16 cellular contexts compared by ENCODE assay signal in genomic region chr21:17467829-17468228, GRCh38. TPM values are rescaled to one million over a fixed set of nuclear protein-coding genes. Genes with fewer than 3 reads are reported as not detected.
DNase-seq lines count a peak whose midpoint lies in the region; ATAC-seq, FAIRE-seq and TF ChIP-seq lines count a peak whose summit lies in the region.
"Had no signal": no experiment of that assay in that cellular context is flagged by ENCODE, and none has a peak within 500 bp of the region (broad histone marks: within the 10 kb centered on the region; RNA-seq: fewer than 3 reads in every experiment).

No MANE protein-coding gene starts in this region.

- H3K27me3 Mint-ChIP-seq in endodermal cell (ENCODE audit: insufficient read depth) = no peaks in the 10 kb centered on the region
- no peaks in the 10 kb centered on the region for H3K27me3 Mint-ChIP-seq in activated naive CD8-positive, alpha-beta T cell treated with anti-CD3 and anti-CD28 coated beads, Interleukin-2, amount 50 U/mL, for 24 hours
- H3K27me3 Mint-ChIP-seq in CD8-positive, alpha-beta T cell (ENCODE audit: low read depth) = peaks cover 2% of the 10 kb centered on the region
- H3K27me3 Mint-ChIP-seq: CD4-positive, alpha-beta T cell; stimulated activated naive B cell treated with anti-CD40 and anti-IgM and Interleukin-4, amounts not matched to agents 10 μg/mL and 1 μg/mL and 100 μg/mL, for 72 hours had no signal

- TF ChIP-seq EP300 in A549 (IDR thresholded peaks at IDR 0.05) = no peak

- H3K9me3 ChIP-seq in A549 = no peaks in the 10 kb centered on the region
- H3K9me3 ChIP-seq in HUES64 (ENCODE audit: insufficient read depth, low read depth, low read length) = no peaks in the 10 kb centered on the region
- no peaks in the 10 kb centered on the region for H3K9me3 ChIP-seq in endodermal cell (ENCODE audit: control insufficient read depth, low read length)
- H3K9me3 ChIP-seq in mucosa of stomach (ENCODE audit: control insufficient read depth, low read length) = no peaks in the 10 kb centered on the region
- no peaks in the 10 kb centered on the region for H3K9me3 ChIP-seq in CD8-positive, alpha-beta T cell (ENCODE audit: low read length)
- H3K9me3 ChIP-seq: vagina had no signal

- H3K9me3 Mint-ChIP-seq in endodermal cell = peaks cover 1% of the 10 kb centered on the region
- no peaks in the 10 kb centered on the region for H3K9me3 Mint-ChIP-seq in activated naive CD8-positive, alpha-beta T cell treated with anti-CD3 and anti-CD28 coated beads, Interleukin-2, amount 50 U/mL, for 24 hours
- no peaks in the 10 kb centered on the region for H3K9me3 Mint-ChIP-seq in CD8-positive, alpha-beta T cell
- H3K9me3 Mint-ChIP-seq: CD4-positive, alpha-beta T cell; stimulated activated naive B cell treated with anti-CD40 and anti-IgM and Interleukin-4, amounts not matched to agents 10 μg/mL and 1 μg/mL and 100 μg/mL, for 72 hours had no signal

- H3K9ac ChIP-seq in HUES64 (ENCODE audit: low read depth, low read length) (no peak overlapping the region), endodermal cell (ENCODE audit: extremely low read depth, low read length, poor library complexity, severe bottlenecking) (peak overlapping the region; percentile 18), mucosa of stomach (ENCODE audit: low read length) (peak overlapping the region; percentile 14)

- TF ChIP-seq RAD21 in A549 (conservative IDR thresholded peaks at IDR 0.05 in 1 of 2, IDR thresholded peaks at IDR 0.05 in 1 of 2) = no peak

- FAIRE-seq in A549 (lab: Jason Lieb, UNC) = no peak
- FAIRE-seq: GM12892 had no signal

- peak overlapping the region; percentile 7 for H3K27ac Mint-ChIP-seq in endodermal cell
- H3K27ac Mint-ChIP-seq in activated naive CD8-positive, alpha-beta T cell treated with anti-CD3 and anti-CD28 coated beads, Interleukin-2, amount 50 U/mL, for 24 hours = no peak overlapping the region
- no peak overlapping the region for H3K27ac Mint-ChIP-seq in CD8-positive, alpha-beta T cell
- H3K27ac Mint-ChIP-seq: CD4-positive, alpha-beta T cell; stimulated activated naive B cell treated with anti-CD40 and anti-IgM and Interleukin-4, amounts not matched to agents 10 μg/mL and 1 μg/mL and 100 μg/mL, for 72 hours had no signal

- H3K36me3 ChIP-seq in HUES64 (ENCODE audit: insufficient read depth, low read length) (no peaks in the 10 kb centered on the region), endodermal cell (ENCODE audit: control insufficient read depth, insufficient read depth, low read length) (no peaks in the 10 kb centered on the region), mucosa of stomach (ENCODE audit: control insufficient read depth, insufficient read depth, low read length) (no peaks in the 10 kb centered on the region)
- no peaks in the 10 kb centered on the region for H3K36me3 ChIP-seq in CD8-positive, alpha-beta T cell (ENCODE audit: insufficient read depth, low read length)
- H3K36me3 ChIP-seq: vagina had no signal

- TF ChIP-seq POLR2A in A549 (IDR thresholded peaks at IDR 0.05; ENCODE audit: low read length) = no peak

- peak overlapping the region in 1 of 2 experiments; percentile 58; a peak in 2 of 6 replicates for H3K27ac ChIP-seq in A549
- no peak overlapping the region for H3K27ac ChIP-seq in HUES64 (ENCODE audit: low read depth, low read length)
- no peak overlapping the region for H3K27ac ChIP-seq in endodermal cell (ENCODE audit: low read depth, low read length)
- no peak overlapping the region for H3K27ac ChIP-seq in CD8-positive, alpha-beta T cell (ENCODE audit: low read depth, low read length)
- H3K27ac ChIP-seq: vagina had no signal

- intact Hi-C loops in CD8-positive, alpha-beta T cell (cut with DNase I, micrococcal nuclease) = no loop called here

- peaks cover 11% of the 10 kb centered on the region for H3K4me1 Mint-ChIP-seq in endodermal cell
- H3K4me1 Mint-ChIP-seq in activated naive CD8-positive, alpha-beta T cell treated with anti-CD3 and anti-CD28 coated beads, Interleukin-2, amount 50 U/mL, for 24 hours = no peaks in the 10 kb centered on the region
- H3K4me1 Mint-ChIP-seq in CD8-positive, alpha-beta T cell (ENCODE audit: low read depth) = no peaks in the 10 kb centered on the region
- H3K4me1 Mint-ChIP-seq: stimulated activated naive B cell treated with anti-CD40 and anti-IgM and Interleukin-4, amounts not matched to agents 10 μg/mL and 1 μg/mL and 100 μg/mL, for 72 hours had no signal

- DNase-seq in A549 (ENCODE audit: low read depth in 1 of 2, low spot score in 1 of 2) = no peak
- DNase-seq in endodermal cell = no peak
- no peak for DNase-seq in activated naive CD8-positive, alpha-beta T cell treated with anti-CD3 and anti-CD28 coated beads, Interleukin-2, amount 50 U/mL, for 24 hours
- no peak for DNase-seq in activated CD4-positive, alpha-beta T cell treated with anti-CD3 and anti-CD28 coated beads, Interleukin-2, amount 50 U/mL, for 48 hours
- no peak for DNase-seq in glomerular visceral epithelial cell (ENCODE audit: extremely low spot score)
- DNase-seq in CD8-positive, alpha-beta T cell = no peak
- DNase-seq: amniotic stem cell; CD4-positive, alpha-beta T cell; dorsolateral prefrontal cortex; NCI-H2081; stimulated activated naive B cell treated with anti-CD40 and anti-IgM and Interleukin-4, amounts not matched to agents 10 μg/mL and 1 μg/mL and 100 μg/mL, for 72 hours had no signal

- H3K4me1 ChIP-seq in A549 (peaks cover 20% of the 10 kb centered on the region; the same call in 2 of the 3 replicates), HUES64 (ENCODE audit: insufficient read depth, low read length) (peaks cover 10% of the 10 kb centered on the region), endodermal cell (ENCODE audit: control insufficient read depth, insufficient read depth, low read length) (no peaks in the 10 kb centered on the region), mucosa of stomach (ENCODE audit: control insufficient read depth, insufficient read depth, low read length) (peaks cover 45% of the 10 kb centered on the region)
- H3K4me1 ChIP-seq in CD8-positive, alpha-beta T cell (ENCODE audit: insufficient read depth, low read length) = no peaks in the 10 kb centered on the region

- POLR2A ChIA-PET in A549 (lab: Yijun Ruan, JAX) = no interaction called here
- POLR2A ChIA-PET in CD8-positive, alpha-beta T cell (lab: Charles Lee) = no interaction called here

- peak overlapping the region; percentile 37 for H3K4me3 Mint-ChIP-seq in endodermal cell
- H3K4me3 Mint-ChIP-seq in activated naive CD8-positive, alpha-beta T cell treated with anti-CD3 and anti-CD28 coated beads, Interleukin-2, amount 50 U/mL, for 24 hours = no peak overlapping the region
- H3K4me3 Mint-ChIP-seq in CD8-positive, alpha-beta T cell = no peak overlapping the region
- H3K4me3 Mint-ChIP-seq: CD4-positive, alpha-beta T cell; stimulated activated naive B cell treated with anti-CD40 and anti-IgM and Interleukin-4, amounts not matched to agents 10 μg/mL and 1 μg/mL and 100 μg/mL, for 72 hours had no signal

- H3K4me3 ChIP-seq in A549 = no peak overlapping the region
- peak overlapping the region; percentile 61 for H3K4me3 ChIP-seq in HUES64 (ENCODE audit: low read length)
- H3K4me3 ChIP-seq in endodermal cell (ENCODE audit: low read length) = peak overlapping the region; percentile 70
- H3K4me3 ChIP-seq in mucosa of stomach (ENCODE audit: low read length) = no peak overlapping the region
- no peak overlapping the region for H3K4me3 ChIP-seq in CD8-positive, alpha-beta T cell (ENCODE audit: low read depth, low read length)
- H3K4me3 ChIP-seq: vagina had no signal

- WGBS in A549 (ENCODE audit: missing lambda C conversion rate) = 33% methylated on average over 3 of the region's 3 CpGs
- 15% methylated on average over 3 of the region's 3 CpGs for WGBS in HUES64
- 16% methylated on average over 3 of the region's 3 CpGs; no CpG with 5 or more reads in 1 of the 2 experiments for WGBS in endodermal cell (ENCODE audit: insufficient coverage in 1 of 2, insufficient read length in 1 of 2), 2 experiments

- no peak for TF ChIP-seq CTCF in A549 (IDR thresholded peaks at IDR 0.05)
- TF ChIP-seq CTCF in endodermal cell (conservative IDR thresholded peaks at IDR 0.05) = no peak
- TF ChIP-seq CTCF in CD8-positive, alpha-beta T cell (IDR thresholded peaks at IDR 0.05) = no peak

- peak overlapping the region; percentile 76 for H3K4me2 ChIP-seq in A549

- CTCF ChIA-PET in A549 (lab: Yijun Ruan, JAX) = interaction anchor here (0.6 kb wide), 1 partner anchor 19 kb away, joined by 3 read pairs; no protein-coding TSS in a partner anchor
- CTCF ChIA-PET in CD8-positive, alpha-beta T cell (lab: Charles Lee) = no interaction called here

- no peak for ATAC-seq in A549
- no peak for ATAC-seq in activated naive CD8-positive, alpha-beta T cell treated with anti-CD3 and anti-CD28 coated beads, Interleukin-2, amount 50 U/mL, for 24 hours
- no peak for ATAC-seq in CD8-positive, alpha-beta T cell
- ATAC-seq: HCT116; stimulated activated naive B cell treated with anti-CD40 and anti-IgM and Interleukin-4, amounts not matched to agents 10 μg/mL and 1 μg/mL and 100 μg/mL, for 72 hours had no signal

- H3K27me3 ChIP-seq in HUES64 (ENCODE audit: insufficient read depth, low read length) (no peaks in the 10 kb centered on the region), endodermal cell (ENCODE audit: control insufficient read depth, insufficient read depth, low read length, poor library complexity, severe bottlenecking) (no peaks in the 10 kb centered on the region), mucosa of stomach (ENCODE audit: control insufficient read depth, insufficient read depth, low read length) (no peaks in the 10 kb centered on the region)
- no peaks in the 10 kb centered on the region for H3K27me3 ChIP-seq in CD8-positive, alpha-beta T cell (ENCODE audit: insufficient read depth, low read length)
- H3K27me3 ChIP-seq: dorsolateral prefrontal cortex, vagina had no signal

- no peaks in the 10 kb centered on the region for H3K36me3 Mint-ChIP-seq in endodermal cell (ENCODE audit: low read depth)
- H3K36me3 Mint-ChIP-seq in activated naive CD8-positive, alpha-beta T cell treated with anti-CD3 and anti-CD28 coated beads, Interleukin-2, amount 50 U/mL, for 24 hours (ENCODE audit: low read depth) = no peaks in the 10 kb centered on the region
- no peaks in the 10 kb centered on the region for H3K36me3 Mint-ChIP-seq in CD8-positive, alpha-beta T cell
- H3K36me3 Mint-ChIP-seq: stimulated activated naive B cell treated with anti-CD40 and anti-IgM and Interleukin-4, amounts not matched to agents 10 μg/mL and 1 μg/mL and 100 μg/mL, for 72 hours had no signal

TF ChIP-seq in A549, 52 proteins besides CTCF, POLR2A, EP300 and RAD21 (continues in another document):
- TF ChIP-seq RFX5 (IDR thresholded peaks at IDR 0.05) = no peak
- TF ChIP-seq PHF8 (IDR thresholded peaks at IDR 0.05; ENCODE audit: borderline replicate concordance, low read depth) = no peak

RNA-seq across cellular contexts. Expression of gene CXADR, which starts 45.0 kb away (rescaled TPM):
- polyA plus RNA-seq in A549 (2011; rRNA removed) (20.3 and 21.7 TPM in 2 replicates), A549 (2017; fragmentation: RNase III; extraction: RNeasy Plus Mini Kit Qiagen cat#74134 plus additional on column Dnase treatment) (6.4 to 7.7 TPM (median 6.6 TPM) in 3 replicates)
- polyA plus RNA-seq in A549 (2012; cell fraction: cytosol; rRNA removed) = 2.7 and 3.0 TPM in 2 replicates
- 1.4 and 1.6 TPM in 2 replicates for polyA plus RNA-seq in A549 (2012; cell fraction: nucleus; rRNA removed)
- polyA minus RNA-seq in A549 (2011; rRNA and poly(A)+ RNA removed) = 16.8 and 19.7 TPM in 2 replicates
- 99.7 TPM for polyA plus RNA-seq in HUES64 (2013, experiment 1 of 2)
- 88.2 TPM for polyA plus RNA-seq in HUES64 (2013, experiment 2 of 2)
- 10 to 100 TPM; 60.5 to 84.3 TPM for total RNA-seq in endodermal cell
- polyA plus RNA-seq in endodermal cell (2013, experiment 1 of 2) = 77.2 TPM
- 70.4 TPM for polyA plus RNA-seq in endodermal cell (2013, experiment 2 of 2)
- total RNA-seq in CD8-positive, alpha-beta T cell = 1 to 10 TPM in 1 of 2 experiments, under 1 TPM in 1; 0.69 to 1.0 TPM

Comparison
In these comparisons a context has a peak if more than half of its experiments do, and no peak if none do; other contexts are left out.
1. H3K4me3 ChIP-seq: peak in HUES64 (single experiment) and endodermal cell (single experiment); none in A549 (single experiment), mucosa of stomach (single experiment) and CD8-positive, alpha-beta T cell (single experiment).
2. RNA of gene CXADR, which starts 45.0 kb away (total RNA-seq): 60.5 to 84.3 TPM in endodermal cell; 0.69 to 1.0 TPM in CD8-positive, alpha-beta T cell; every median in the first group is over 10 times any median in the second.